ENCODE assay signal across 28 cellular contexts in the genomic region with DNA sequence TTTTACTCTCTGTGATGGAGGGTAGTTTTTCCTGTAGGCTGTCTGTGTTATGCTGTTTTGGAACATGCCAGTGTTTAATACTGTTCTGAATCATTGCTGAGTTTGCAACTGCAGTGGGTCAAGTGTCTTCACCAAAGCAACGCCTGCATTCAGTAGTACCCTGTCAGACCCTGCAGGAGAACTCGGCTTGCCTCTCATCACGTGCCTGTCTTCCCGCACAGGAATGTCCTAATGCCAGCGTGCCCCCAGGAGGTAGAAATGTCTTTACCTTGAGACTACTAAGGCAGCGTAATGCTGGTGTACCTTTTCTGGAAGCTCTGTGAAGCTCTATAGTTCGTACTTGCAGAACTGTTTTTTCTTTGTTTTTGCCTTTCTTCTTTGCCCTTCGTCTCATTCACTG. TPM values are rescaled to one million over a fixed set of nuclear protein-coding genes. Genes with fewer than 3 reads are reported as not detected.
DNase-seq lines count a peak whose midpoint lies in the region; ATAC-seq and TF ChIP-seq lines count a peak whose summit lies in the region.
"Had no signal": no experiment of that assay in that cellular context is flagged by ENCODE, and none has a peak within 500 bp of the region (broad histone marks: within the 10 kb centered on the region; RNA-seq: fewer than 3 reads in every experiment).

No MANE protein-coding gene starts in this region.

- no peaks in the 10 kb centered on the region for H3F3A ChIP-seq in neural progenitor cell (ENCODE audit: low read depth)

- H3K4me3 ChIP-seq in neural progenitor cell = no peak overlapping the region
- H3K4me3 ChIP-seq in A673 (ENCODE audit: low read depth, low read length, poor library complexity, severe bottlenecking) = no peak overlapping the region
- H3K4me3 ChIP-seq: ascending aorta, coronary artery, HAP-1, skin epidermis had no signal

- no peak for ATAC-seq in activated CD8-positive, alpha-beta T cell treated with anti-CD3 and anti-CD28 coated beads for 36 hours
- no peak for ATAC-seq in activated CD8-positive, alpha-beta T cell treated with anti-CD3 and anti-CD28 coated beads, Interleukin-2, amount 10 ng/mL, durations not matched to agents 7 days and 5 days
- ATAC-seq in left ventricle myocardium superior (peak; percentile 62), HG02981 (IDR thresholded peaks at IDR 0.05; ENCODE audit: unreplicated experiment) (no peak)
- ATAC-seq: stimulated activated memory B cell treated with anti-CD40 and anti-IgM and Interleukin-4, amounts not matched to agents 10 μg/mL and 1 μg/mL and 100 μg/mL, for 72 hours had no signal

- CTCF ChIA-PET in activated CD8-positive, alpha-beta T cell treated with anti-CD3 and anti-CD28 coated beads for 36 hours (lab: Charles Lee) = interaction anchor here (0.7 kb wide), 1 partner anchor 15 kb away, joined by 3 read pairs; no protein-coding TSS in a partner anchor
- CTCF ChIA-PET in activated CD8-positive, alpha-beta T cell treated with anti-CD3 and anti-CD28 coated beads, Interleukin-2, amount 10 ng/mL, durations not matched to agents 7 days and 5 days (lab: Charles Lee) = no interaction called here
- CTCF ChIA-PET in A673 (lab: Charles Lee) = no interaction called here

- no peaks in the 10 kb centered on the region for H3K79me2 ChIP-seq in neural progenitor cell (ENCODE audit: low read depth)

- no peak overlapping the region for H3K4me2 ChIP-seq in neural progenitor cell

- H3K4me1 ChIP-seq in neural progenitor cell (no peaks in the 10 kb centered on the region), A673 (ENCODE audit: insufficient read depth, low read length, poor library complexity, severe bottlenecking) (peaks cover under 1% of the 10 kb centered on the region)
- H3K4me1 ChIP-seq: ascending aorta, HAP-1 had no signal

- no peaks in the 10 kb centered on the region for H3K27me3 Mint-ChIP-seq in activated CD8-positive, alpha-beta T cell treated with anti-CD3 and anti-CD28 coated beads for 36 hours
- no peaks in the 10 kb centered on the region for H3K27me3 Mint-ChIP-seq in activated CD8-positive, alpha-beta T cell treated with anti-CD3 and anti-CD28 coated beads, Interleukin-2, amount 10 ng/mL, durations not matched to agents 7 days and 5 days (ENCODE audit: low read depth)
- no peaks in the 10 kb centered on the region for H3K27me3 Mint-ChIP-seq in neural progenitor cell (ENCODE audit: insufficient read depth, low read depth)
- H3K27me3 Mint-ChIP-seq: activated naive CD8-positive, alpha-beta T cell treated with anti-CD3 and anti-CD28 coated beads, Interleukin-2, amount 10 ng/mL, durations not matched to agents 7 days and 5 days; stimulated activated memory B cell treated with anti-CD40 and anti-IgM and Interleukin-4, amounts not matched to agents 10 μg/mL and 1 μg/mL and 100 μg/mL, for 72 hours had no signal

- H3K9me3 ChIP-seq in neural progenitor cell (ENCODE audit: low read depth) (no peaks in the 10 kb centered on the region), A673 (ENCODE audit: low read depth, low read length, poor library complexity, severe bottlenecking) (no peaks in the 10 kb centered on the region)
- H3K9me3 ChIP-seq: ascending aorta, HAP-1 had no signal

- H3K27me3 ChIP-seq in neural progenitor cell (no peaks in the 10 kb centered on the region), A673 (replicated peaks; ENCODE audit: insufficient read depth, low read depth, low read length, poor library complexity) (no peaks in the 10 kb centered on the region)
- H3K27me3 ChIP-seq: ascending aorta had no signal

- H3K4me1 Mint-ChIP-seq in activated CD8-positive, alpha-beta T cell treated with anti-CD3 and anti-CD28 coated beads for 36 hours (ENCODE audit: low read depth) = peaks cover 5% of the 10 kb centered on the region
- no peaks in the 10 kb centered on the region for H3K4me1 Mint-ChIP-seq in activated CD8-positive, alpha-beta T cell treated with anti-CD3 and anti-CD28 coated beads, Interleukin-2, amount 10 ng/mL, durations not matched to agents 7 days and 5 days (ENCODE audit: low read depth)
- H3K4me1 Mint-ChIP-seq in neural progenitor cell = no peaks in the 10 kb centered on the region
- H3K4me1 Mint-ChIP-seq: nephron progenitor cell had no signal

- no peak for DNase-seq in activated CD8-positive, alpha-beta T cell treated with anti-CD3 and anti-CD28 coated beads for 36 hours
- no peak for DNase-seq in activated CD8-positive, alpha-beta T cell treated with anti-CD3 and anti-CD28 coated beads, Interleukin-2, amount 10 ng/mL, durations not matched to agents 7 days and 5 days
- peak; percentile 24 for DNase-seq in amniotic epithelial cell (ENCODE audit: low read depth)
- DNase-seq in left ventricle myocardium superior = no peak
- DNase-seq in neural progenitor cell (ENCODE audit: low spot score) = peak; percentile 20
- no peak for DNase-seq in A673 (ENCODE audit: low spot score)
- DNase-seq in activated T-cell treated with anti-CD3 and anti-CD28 coated beads for 4 hours = no peak
- DNase-seq: activated effector memory CD4-positive, alpha-beta T cell treated with anti-CD3 and anti-CD28 coated beads, Interleukin-2, amount 50 U/mL, for 16 hours; activated naive CD8-positive, alpha-beta T cell treated with anti-CD3 and anti-CD28 coated beads, Interleukin-2, amount 10 ng/mL, durations not matched to agents 7 days and 5 days; DND-41; effector CD8-positive, alpha-beta T cell; kidney glomerular epithelial cell; mammary epithelial cell; NCI-H1436; NCI-H2081 treated with DMSO at 0.1 percent for 48 hours; NCI-H226; NCI-H748 treated with DMSO at 0.1 percent for 48 hours; nephron progenitor cell; SHP77 had no signal

- H3K9me3 Mint-ChIP-seq in activated CD8-positive, alpha-beta T cell treated with anti-CD3 and anti-CD28 coated beads for 36 hours = no peaks in the 10 kb centered on the region
- H3K9me3 Mint-ChIP-seq in activated CD8-positive, alpha-beta T cell treated with anti-CD3 and anti-CD28 coated beads, Interleukin-2, amount 10 ng/mL, durations not matched to agents 7 days and 5 days (ENCODE audit: insufficient read depth) = no peaks in the 10 kb centered on the region
- no peaks in the 10 kb centered on the region for H3K9me3 Mint-ChIP-seq in neural progenitor cell
- H3K9me3 Mint-ChIP-seq: activated naive CD8-positive, alpha-beta T cell treated with anti-CD3 and anti-CD28 coated beads, Interleukin-2, amount 10 ng/mL, durations not matched to agents 7 days and 5 days; nephron progenitor cell; stimulated activated memory B cell treated with anti-CD40 and anti-IgM and Interleukin-4, amounts not matched to agents 10 μg/mL and 1 μg/mL and 100 μg/mL, for 72 hours; T-helper 2 cell treated with Interferon-gamma antibody and Interleukin-4, amounts not matched to agents 5 μg/mL and 100 μg/mL, for 36 hours had no signal

- no peak for TF ChIP-seq CTCF in activated CD8-positive, alpha-beta T cell treated with anti-CD3 and anti-CD28 coated beads for 36 hours (IDR thresholded peaks at IDR 0.05)
- TF ChIP-seq CTCF in neural progenitor cell (IDR thresholded peaks at IDR 0.05) (no peak), A673 (conservative IDR thresholded peaks at IDR 0.05; ENCODE audit: low read depth, low read length) (no peak)

- no peak overlapping the region for H3K4me3 Mint-ChIP-seq in activated CD8-positive, alpha-beta T cell treated with anti-CD3 and anti-CD28 coated beads for 36 hours
- no peak overlapping the region for H3K4me3 Mint-ChIP-seq in activated CD8-positive, alpha-beta T cell treated with anti-CD3 and anti-CD28 coated beads, Interleukin-2, amount 10 ng/mL, durations not matched to agents 7 days and 5 days
- H3K4me3 Mint-ChIP-seq in neural progenitor cell = no peak overlapping the region
- H3K4me3 Mint-ChIP-seq: activated naive CD8-positive, alpha-beta T cell treated with anti-CD3 and anti-CD28 coated beads, Interleukin-2, amount 10 ng/mL, durations not matched to agents 7 days and 5 days; nephron progenitor cell; stimulated activated memory B cell treated with anti-CD40 and anti-IgM and Interleukin-4, amounts not matched to agents 10 μg/mL and 1 μg/mL and 100 μg/mL, for 72 hours; T-helper 2 cell treated with Interferon-gamma antibody and Interleukin-4, amounts not matched to agents 5 μg/mL and 100 μg/mL, for 36 hours had no signal

- POLR2A ChIA-PET in activated CD8-positive, alpha-beta T cell treated with anti-CD3 and anti-CD28 coated beads for 36 hours (lab: Charles Lee) = no interaction called here
- POLR2A ChIA-PET in activated CD8-positive, alpha-beta T cell treated with anti-CD3 and anti-CD28 coated beads, Interleukin-2, amount 10 ng/mL, durations not matched to agents 7 days and 5 days (lab: Charles Lee) = no interaction called here
- POLR2A ChIA-PET in A673 (lab: Charles Lee; ENCODE audit: low non-redundant PET) = no interaction called here

- peaks cover 19% of the 10 kb centered on the region for H3K36me3 Mint-ChIP-seq in activated CD8-positive, alpha-beta T cell treated with anti-CD3 and anti-CD28 coated beads for 36 hours (ENCODE audit: low read depth)
- peaks cover 10% of the 10 kb centered on the region for H3K36me3 Mint-ChIP-seq in activated CD8-positive, alpha-beta T cell treated with anti-CD3 and anti-CD28 coated beads, Interleukin-2, amount 10 ng/mL, durations not matched to agents 7 days and 5 days (ENCODE audit: low read depth)
- peaks cover 3% of the 10 kb centered on the region for H3K36me3 Mint-ChIP-seq in neural progenitor cell

- H3K27ac Mint-ChIP-seq in activated CD8-positive, alpha-beta T cell treated with anti-CD3 and anti-CD28 coated beads for 36 hours = peak overlapping the region; percentile 1
- H3K27ac Mint-ChIP-seq in activated CD8-positive, alpha-beta T cell treated with anti-CD3 and anti-CD28 coated beads, Interleukin-2, amount 10 ng/mL, durations not matched to agents 7 days and 5 days = no peak overlapping the region
- no peak overlapping the region for H3K27ac Mint-ChIP-seq in neural progenitor cell
- H3K27ac Mint-ChIP-seq: activated naive CD8-positive, alpha-beta T cell treated with anti-CD3 and anti-CD28 coated beads, Interleukin-2, amount 10 ng/mL, durations not matched to agents 7 days and 5 days; stimulated activated memory B cell treated with anti-CD40 and anti-IgM and Interleukin-4, amounts not matched to agents 10 μg/mL and 1 μg/mL and 100 μg/mL, for 72 hours; T-helper 2 cell treated with Interferon-gamma antibody and Interleukin-4, amounts not matched to agents 5 μg/mL and 100 μg/mL, for 36 hours had no signal

- H2AFZ ChIP-seq in neural progenitor cell (replicated peaks) = no peak overlapping the region

- no peak overlapping the region for H3K9ac ChIP-seq in neural progenitor cell

- peaks cover 47% of the 10 kb centered on the region for H4K20me1 ChIP-seq in neural progenitor cell (ENCODE audit: low read depth)

- no TSS peak for BruUV-seq in A673 (replicated peaks; lab: Mats Ljungman, UMichigan)

- H3K27ac ChIP-seq in neural progenitor cell (no peak overlapping the region), A673 (ENCODE audit: low read depth, low read length, poor library complexity, severe bottlenecking) (no peak overlapping the region)
- H3K27ac ChIP-seq: 22Rv1, ascending aorta, C4-2B, coronary artery, skin epidermis had no signal

- intact Hi-C loops in activated CD8-positive, alpha-beta T cell treated with anti-CD3 and anti-CD28 coated beads for 36 hours (cut with micrococcal nuclease) = no loop called here
- intact Hi-C loops in left ventricle myocardium superior (cut with micrococcal nuclease) = no loop called here
- intact Hi-C loops in A673 (cut with micrococcal nuclease; ENCODE audit: unreplicated experiment) = no loop called here

- H3K36me3 ChIP-seq in neural progenitor cell = peaks cover 4% of the 10 kb centered on the region
- peaks cover 3% of the 10 kb centered on the region for H3K36me3 ChIP-seq in A673 (ENCODE audit: insufficient read depth, low read length, poor library complexity, severe bottlenecking)
- H3K36me3 ChIP-seq: HAP-1 had no signal

RNA-seq across cellular contexts. Expression of gene POLR1D, which starts 42.3 kb away (rescaled TPM):
- total RNA-seq in activated CD8-positive, alpha-beta T cell treated with anti-CD3 and anti-CD28 coated beads for 36 hours = 100 to 1,000 TPM; 191 to 198 TPM
- 100 to 1,000 TPM; 140 to 142 TPM for total RNA-seq in activated CD8-positive, alpha-beta T cell treated with anti-CD3 and anti-CD28 coated beads, Interleukin-2, amount 10 ng/mL, durations not matched to agents 7 days and 5 days
- total RNA-seq in left ventricle myocardium superior (97.4 TPM), neural progenitor cell (ENCODE audit: low replicate concordance) (106 and 120 TPM in 2 replicates), A673 (2021) (116 and 118 TPM in 2 replicates)

RNA-seq across cellular contexts. Expression of gene LNX2, which starts 43.6 kb away (rescaled TPM):
- 1 to 10 TPM; 4.5 to 4.6 TPM for total RNA-seq in activated CD8-positive, alpha-beta T cell treated with anti-CD3 and anti-CD28 coated beads for 36 hours
- 1 to 10 TPM; 7.1 to 7.6 TPM for total RNA-seq in activated CD8-positive, alpha-beta T cell treated with anti-CD3 and anti-CD28 coated beads, Interleukin-2, amount 10 ng/mL, durations not matched to agents 7 days and 5 days
- total RNA-seq in left ventricle myocardium superior (11.4 TPM), neural progenitor cell (ENCODE audit: low replicate concordance) (12.5 and 15.1 TPM in 2 replicates), A673 (2021) (5.9 and 6.4 TPM in 2 replicates)

Comparison
In these comparisons a context has a peak if more than half of its experiments do, and no peak if none do; other contexts are left out.
1. DNase-seq: peak in amniotic epithelial cell (single experiment) and neural progenitor cell (single experiment); none in activated CD8-positive, alpha-beta T cell treated with anti-CD3 and anti-CD28 coated beads for 36 hours (single experiment), activated CD8-positive, alpha-beta T cell treated with anti-CD3 and anti-CD28 coated beads, Interleukin-2, amount 10 ng/mL, durations not matched to agents 7 days and 5 days (single experiment), left ventricle myocardium superior (single experiment), A673 (single experiment) and activated T-cell treated with anti-CD3 and anti-CD28 coated beads for 4 hours (single experiment).